11 cellular contexts compared by ENCODE assay signal in the genomic region with DNA sequence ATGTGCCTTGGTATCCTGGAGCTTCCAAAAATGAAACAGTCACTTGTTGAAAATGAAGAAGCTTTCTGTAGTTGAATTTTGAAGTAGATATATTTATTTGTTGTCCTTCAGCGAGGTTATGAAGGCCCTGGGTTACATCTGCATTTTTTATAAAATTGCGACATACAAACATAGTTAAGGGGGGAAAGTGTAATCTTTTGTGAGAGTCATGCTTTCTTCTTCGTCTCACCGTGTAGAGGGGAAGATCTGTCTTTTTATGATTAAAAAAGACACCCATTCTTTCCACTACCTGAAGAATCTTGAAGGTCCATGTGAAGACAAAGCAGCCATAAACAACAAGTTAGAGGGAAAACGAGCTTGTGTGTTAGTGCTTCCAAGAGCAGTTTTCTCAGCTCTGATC. TPM values are rescaled to one million over a fixed set of nuclear protein-coding genes. Genes with fewer than 3 reads are reported as not detected.
DNase-seq lines count a peak whose midpoint lies in the region; ATAC-seq and TF ChIP-seq lines count a peak whose summit lies in the region.
"Had no signal": no experiment of that assay in that cellular context is flagged by ENCODE, and none has a peak within 500 bp of the region (broad histone marks: within the 10 kb centered on the region; RNA-seq: fewer than 3 reads in every experiment).

No MANE protein-coding gene starts in this region.

- ATAC-seq in activated T-helper 17 cell treated with anti-CD3 and anti-CD28 coated beads, Interleukin-2, amount 50 U/mL, for 72 hours (replicated peaks): no peak
- ATAC-seq in left lung (no peak), HG03039 (IDR thresholded peaks at IDR 0.05; ENCODE audit: unreplicated experiment) (no peak), HG03280 (IDR thresholded peaks at IDR 0.05; ENCODE audit: unreplicated experiment) (no peak)
- no peak for ATAC-seq in stimulated activated naive B cell treated with anti-CD40 and anti-IgM and Interleukin-4, amounts not matched to agents 10 μg/mL and 1 μg/mL and 100 μg/mL, for 72 hours (replicated peaks)

- no peaks in the 10 kb centered on the region for H3K36me3 Mint-ChIP-seq in activated T-helper 17 cell treated with anti-CD3 and anti-CD28 coated beads, Interleukin-2, amount 50 U/mL, for 72 hours (ENCODE audit: low read depth)
- peaks cover 3 to 12% of the 10 kb centered on the region in 2 donors for H3K36me3 Mint-ChIP-seq in stimulated activated naive B cell treated with anti-CD40 and anti-IgM and Interleukin-4, amounts not matched to agents 10 μg/mL and 1 μg/mL and 100 μg/mL, for 72 hours

- DNase-seq in HL-60 (ENCODE audit: low read depth in 1 of 2, low spot score in 1 of 2) (peak in 1 of 2 experiments; percentile 56), left lung (no peak), MV-4-11 (lab: John Stamatoyannopoulos, UW) (no peak)
- DNase-seq in stimulated activated naive B cell treated with anti-CD40 and anti-IgM and Interleukin-4, amounts not matched to agents 10 μg/mL and 1 μg/mL and 100 μg/mL, for 72 hours: no peak
- no peak for DNase-seq in activated T-cell treated with anti-CD3 and anti-CD28 coated beads, Interleukin-2, amount 50 U/mL, for 1 hour
- DNase-seq: activated CD4-positive, alpha-beta T cell treated with anti-CD3 and anti-CD28 coated beads, Interleukin-2, amount 50 U/mL, for 1 hour; GF-D8 had no signal

- peaks cover 30 to 91% of the 10 kb centered on the region in 2 donors for H3K4me1 ChIP-seq in left lung

- H3K27ac Mint-ChIP-seq in activated T-helper 17 cell treated with anti-CD3 and anti-CD28 coated beads, Interleukin-2, amount 50 U/mL, for 72 hours: no peak overlapping the region
- H3K27ac Mint-ChIP-seq in stimulated activated naive B cell treated with anti-CD40 and anti-IgM and Interleukin-4, amounts not matched to agents 10 μg/mL and 1 μg/mL and 100 μg/mL, for 72 hours: peak overlapping the region; percentile 25

- no peaks in the 10 kb centered on the region for H3K27me3 ChIP-seq in HL-60 (ENCODE audit: insufficient read depth, poor library complexity, severe bottlenecking)
- H3K27me3 ChIP-seq in left lung: no peaks in the 10 kb centered on the region

- H3K36me3 ChIP-seq in left lung: no peaks in the 10 kb centered on the region

- no peak overlapping the region for H3K4me3 ChIP-seq in HL-60 (replicated peaks; ENCODE audit: insufficient read depth, low read length)
- H3K4me3 ChIP-seq in left lung: no peak overlapping the region

- no peaks in the 10 kb centered on the region for H3K27me3 Mint-ChIP-seq in activated T-helper 17 cell treated with anti-CD3 and anti-CD28 coated beads, Interleukin-2, amount 50 U/mL, for 72 hours
- no peaks in the 10 kb centered on the region for H3K27me3 Mint-ChIP-seq in stimulated activated naive B cell treated with anti-CD40 and anti-IgM and Interleukin-4, amounts not matched to agents 10 μg/mL and 1 μg/mL and 100 μg/mL, for 72 hours

- TF ChIP-seq CTCF in HL-60 (IDR thresholded peaks at IDR 0.05; ENCODE audit: insufficient read depth, low read length): no peak
- no peak for TF ChIP-seq CTCF in left lung (IDR thresholded peaks at IDR 0.05)

- H3K4me3 Mint-ChIP-seq in activated T-helper 17 cell treated with anti-CD3 and anti-CD28 coated beads, Interleukin-2, amount 50 U/mL, for 72 hours: peak overlapping the region; percentile 57
- H3K4me3 Mint-ChIP-seq in stimulated activated naive B cell treated with anti-CD40 and anti-IgM and Interleukin-4, amounts not matched to agents 10 μg/mL and 1 μg/mL and 100 μg/mL, for 72 hours: no peak overlapping the region

- no peaks in the 10 kb centered on the region for H3K9me3 ChIP-seq in left lung

- intact Hi-C loops in left lung (cut with DNase I): loop anchor here in 1 of 2 donors (10.0 kb wide), 1 partner anchor 630 kb away; no protein-coding TSS in a partner anchor

- H3K4me1 Mint-ChIP-seq in activated T-helper 17 cell treated with anti-CD3 and anti-CD28 coated beads, Interleukin-2, amount 50 U/mL, for 72 hours: peaks cover 37% of the 10 kb centered on the region
- peaks cover 43 to 85% of the 10 kb centered on the region in 2 donors for H3K4me1 Mint-ChIP-seq in stimulated activated naive B cell treated with anti-CD40 and anti-IgM and Interleukin-4, amounts not matched to agents 10 μg/mL and 1 μg/mL and 100 μg/mL, for 72 hours

- no peaks in the 10 kb centered on the region for H3K9me3 Mint-ChIP-seq in activated T-helper 17 cell treated with anti-CD3 and anti-CD28 coated beads, Interleukin-2, amount 50 U/mL, for 72 hours
- H3K9me3 Mint-ChIP-seq in stimulated activated naive B cell treated with anti-CD40 and anti-IgM and Interleukin-4, amounts not matched to agents 10 μg/mL and 1 μg/mL and 100 μg/mL, for 72 hours: no peaks in the 10 kb centered on the region

- H3K27ac ChIP-seq in HL-60 (replicated peaks): peak overlapping the region; percentile 96
- peak overlapping the region; percentile 85 for H3K27ac ChIP-seq in left lung
- H3K27ac ChIP-seq: RWPE1 had no signal

RNA-seq across cellular contexts. Expression of a gene that starts 37.0 kb away (rescaled TPM):
- 10 to 100 TPM; 14.8 to 21.9 TPM for total RNA-seq in activated T-helper 17 cell treated with anti-CD3 and anti-CD28 coated beads, Interleukin-2, amount 50 U/mL, for 72 hours
- 10 to 100 TPM; 49.3 to 54.0 TPM for total RNA-seq in left lung
